In the genomic region with DNA sequence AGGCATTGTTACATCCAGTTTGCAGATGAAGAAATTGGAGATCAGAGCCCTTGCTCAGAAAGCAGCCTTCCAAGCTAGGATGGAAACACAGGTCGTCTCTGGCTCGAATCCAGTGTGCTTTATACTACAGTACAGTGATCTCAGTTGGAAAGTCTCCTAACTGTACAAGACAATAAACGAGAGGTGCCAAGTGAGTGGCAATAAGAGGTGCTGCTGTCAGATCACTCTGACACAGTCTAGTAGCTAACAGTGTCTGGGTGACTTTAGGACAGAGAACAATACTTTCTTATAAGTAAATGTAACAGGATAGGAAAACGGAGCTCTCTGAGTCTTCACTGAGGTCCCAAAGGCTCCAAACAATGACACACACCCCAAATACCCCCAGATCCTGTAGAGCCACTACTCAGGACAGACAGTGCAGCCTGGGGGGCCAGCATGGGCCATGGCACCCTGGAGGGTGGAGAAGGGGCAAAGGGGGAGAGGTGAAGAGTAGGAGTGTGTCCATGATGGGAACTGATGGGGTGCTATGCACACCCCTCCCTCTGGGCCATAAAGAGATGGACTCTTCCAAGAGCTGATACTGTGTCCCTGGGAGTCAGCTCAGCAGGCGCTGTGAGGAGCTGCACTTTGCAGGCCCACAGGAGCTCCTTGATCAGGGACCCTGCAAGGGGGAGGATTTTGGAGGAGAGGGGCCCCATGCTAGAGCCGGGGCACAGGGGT, we compare ENCODE assay signal across 1 cellular context.
TF ChIP-seq lines count a peak whose summit lies in the region.

No MANE protein-coding gene starts in this region.

TF ChIP-seq in GM12878, 131 proteins besides CTCF, POLR2A, EP300 and RAD21 (continued from another document):
- no peak for TF ChIP-seq RELA (IDR thresholded peaks at IDR 0.05; ENCODE audit: borderline replicate concordance, partially characterized antibody)
